Comparison of ENCODE assay signal across 10 cellular contexts in genomic region chr17:4247361-4247980, GRCh38. TPM values are rescaled to one million over a fixed set of nuclear protein-coding genes. Genes with fewer than 3 reads are reported as not detected.
DNase-seq lines count a peak whose midpoint lies in the region; ATAC-seq and TF ChIP-seq lines count a peak whose summit lies in the region.
"Had no signal": no experiment of that assay in that cellular context is flagged by ENCODE, and none has a peak within 500 bp of the region (broad histone marks: within the 10 kb centered on the region; RNA-seq: fewer than 3 reads in every experiment).

No MANE protein-coding gene starts in this region.

- H4K20me1 ChIP-seq in Loucy (ENCODE audit: insufficient read depth, low read length, poor library complexity, severe bottlenecking) = peaks cover 23% of the 10 kb centered on the region
- H4K20me1 ChIP-seq in PC-3 (ENCODE audit: low read length) = peaks cover 10% of the 10 kb centered on the region; the same call in 1 of the 2 replicates

- ATAC-seq in PC-3 = peak; percentile 51
- no peak for ATAC-seq in GM18861 (IDR thresholded peaks at IDR 0.05; ENCODE audit: unreplicated experiment)
- ATAC-seq in activated CD4-positive, CD25-positive, alpha-beta regulatory T cell treated with anti-CD3 and anti-CD28 coated beads, Interleukin-2, amount 50 U/mL, for 24 hours = no peak
- ATAC-seq: activated CD8-positive, alpha-beta memory T cell treated with anti-CD3 and anti-CD28 coated beads, Interleukin-2, amount 10 ng/mL, durations not matched to agents 7 days and 5 days; CD8-positive, alpha-beta T cell; stimulated activated naive B cell treated with anti-CD40 and anti-IgM and Interleukin-4, amounts not matched to agents 10 μg/mL and 1 μg/mL and 100 μg/mL, for 72 hours had no signal

- H3K79me2 ChIP-seq in Loucy (ENCODE audit: insufficient read depth, low read length) = peaks cover 86% of the 10 kb centered on the region
- peaks cover 85% of the 10 kb centered on the region for H3K79me2 ChIP-seq in PC-3 (ENCODE audit: low read length)

- POLR2A ChIA-PET in PC-3 (lab: Charles Lee; ENCODE audit: unreplicated experiment) = interaction anchor here (0.5 to 0.7 kb wide), 2 partner anchors 17 to 104 kb away, joined by 3 to 4 read pairs; no protein-coding TSS in a partner anchor

- peaks cover 11% of the 10 kb centered on the region; the same call in 1 of the 2 replicates for H3K36me3 ChIP-seq in Loucy (ENCODE audit: insufficient read depth, low read length)
- no peaks in the 10 kb centered on the region for H3K36me3 ChIP-seq in PC-3 (ENCODE audit: low read depth, low read length)
- peaks cover 0 to under 1% (median 0%) of the 10 kb centered on the region in 3 donors for H3K36me3 ChIP-seq in tibial artery

- H2AFZ ChIP-seq in Loucy (ENCODE audit: low read length) (no peak overlapping the region), PC-3 (ENCODE audit: low read length) (no peak overlapping the region)

- H3K9ac ChIP-seq in Loucy (ENCODE audit: low read depth, low read length, poor library complexity, severe bottlenecking) = no peak overlapping the region
- H3K9ac ChIP-seq in PC-3 (ENCODE audit: low read length) = 0 out of 2 replicates have a peak overlapping the region, but pooled peaks have one; percentile 25

- intact Hi-C loops in PC-3 (cut with micrococcal nuclease) = no loop called here
- intact Hi-C loops in tibial artery (cut with DNase I; ENCODE audit: low total_unique reads) = no loop called here

- BruUV-seq in PC-3 (replicated peaks; lab: Mats Ljungman, UMichigan) = no TSS peak

- H3K9me2 ChIP-seq in Loucy (replicated peaks; ENCODE audit: low read depth, low read length) (no peaks in the 10 kb centered on the region), PC-3 (replicated peaks; ENCODE audit: low read length) (no peaks in the 10 kb centered on the region)

- H3K4me1 ChIP-seq in Loucy (ENCODE audit: insufficient read depth, low read length, poor library complexity, severe bottlenecking) (peaks cover 2% of the 10 kb centered on the region), PC-3 (ENCODE audit: insufficient read depth, low read length) (peaks cover 21% of the 10 kb centered on the region), tibial artery (peaks cover 0 to 52% (median 30%) of the 10 kb centered on the region in 4 donors)

- H3F3A ChIP-seq in Loucy (ENCODE audit: low read depth) (no peaks in the 10 kb centered on the region), PC-3 (ENCODE audit: low read length, unreplicated experiment) (no peaks in the 10 kb centered on the region)

- H3K27me3 ChIP-seq in Loucy (ENCODE audit: insufficient read depth, low read length, poor library complexity, severe bottlenecking) (no peaks in the 10 kb centered on the region), PC-3 (ENCODE audit: low read length) (no peaks in the 10 kb centered on the region), tibial artery (no peaks in the 10 kb centered on the region)

- H3K4me2 ChIP-seq in Loucy (ENCODE audit: low read depth, low read length, poor library complexity, severe bottlenecking) (no peak overlapping the region), PC-3 (ENCODE audit: low read length) (peak overlapping the region; percentile 77)

- H3K27ac ChIP-seq in PC-3 (ENCODE audit: low read length) (peak overlapping the region; percentile 79), tibial artery (peak overlapping the region; percentile 65)

- DNase-seq in PC-3 (peak; percentile 45), islet precursor cell (peak; percentile 71), tibial artery (no peak)
- DNase-seq in stimulated activated naive CD4-positive, alpha-beta T cell (lab: John Stamatoyannopoulos, UW) = no peak
- DNase-seq: activated CD8-positive, alpha-beta memory T cell treated with anti-CD3 and anti-CD28 coated beads, Interleukin-2, amount 10 ng/mL, durations not matched to agents 7 days and 5 days; CD8-positive, alpha-beta T cell; stimulated activated naive B cell treated with anti-CD40 and anti-IgM and Interleukin-4, amounts not matched to agents 10 μg/mL and 1 μg/mL and 100 μg/mL, for 72 hours had no signal

- CTCF ChIA-PET in PC-3 (lab: Charles Lee) = interaction anchor here (0.6 to 1.4 kb wide), 2 partner anchors 13 to 47 kb away, joined by 5 to 13 read pairs; no protein-coding TSS in a partner anchor

- TF ChIP-seq CTCF in Loucy (conservative IDR thresholded peaks at IDR 0.05; ENCODE audit: low read length) (0 out of 2 replicates have a peak, but pooled peaks have one; percentile 11), PC-3 (conservative IDR thresholded peaks at IDR 0.05; ENCODE audit: low read depth, low read length) (no peak), tibial artery (IDR thresholded peaks at IDR 0.05) (no peak)

- no peak overlapping the region for H3K4me3 ChIP-seq in Loucy (ENCODE audit: low read length, poor library complexity, severe bottlenecking)
- peak overlapping the region; percentile 24; the same call in 1 of the 2 replicates for H3K4me3 ChIP-seq in PC-3 (ENCODE audit: low read length)
- H3K4me3 ChIP-seq in tibial artery = no peak overlapping the region

- no peaks in the 10 kb centered on the region for H3K9me3 ChIP-seq in Loucy (ENCODE audit: insufficient read depth, low read depth, low read length)
- H3K9me3 ChIP-seq in PC-3 (ENCODE audit: low read length) = no peaks in the 10 kb centered on the region
- H3K9me3 ChIP-seq in tibial artery = no peaks in the 10 kb centered on the region

RNA-seq across cellular contexts. Expression of gene ANKFY1, which starts 16.3 kb away (rescaled TPM):
- total RNA-seq in PC-3 (2014; rRNA removed) = 18.5 and 29.4 TPM in 2 replicates

Comparison
In these comparisons a context has a peak if more than half of its experiments do, and no peak if none do; other contexts are left out.
1. DNase-seq: peak in PC-3 (single experiment) and islet precursor cell (single experiment); none in tibial artery (0 of 2) and stimulated activated naive CD4-positive, alpha-beta T cell (0 of 6).